In genomic region chr4:170272959-170273358, GRCh38 we compare ENCODE assay signal across 17 cellular contexts.
DNase-seq lines count a peak whose midpoint lies in the region; ATAC-seq and TF ChIP-seq lines count a peak whose summit lies in the region.
"Had no signal": no experiment of that assay in that cellular context is flagged by ENCODE, and none has a peak within 500 bp of the region (broad histone marks: within the 10 kb centered on the region; RNA-seq: fewer than 3 reads in every experiment).

No MANE protein-coding gene starts in this region.

- H3K9me3 Mint-ChIP-seq in neural crest cell: peaks cover under 1% of the 10 kb centered on the region

- no peaks in the 10 kb centered on the region for H3K27me3 ChIP-seq in upper lobe of right lung

- no peaks in the 10 kb centered on the region for H3K4me1 ChIP-seq in upper lobe of right lung

- H3K36me3 Mint-ChIP-seq in neural crest cell (ENCODE audit: low read depth): no peaks in the 10 kb centered on the region
- H3K36me3 Mint-ChIP-seq: CD4-positive, CD25-positive, alpha-beta regulatory T cell; CD8-positive, alpha-beta memory T cell had no signal

- intact Hi-C loops in left colon (cut with DNase I, micrococcal nuclease): no loop called here
- intact Hi-C loops in upper lobe of right lung (cut with DNase I): no loop called here

- DNase-seq in epithelial cell of proximal tubule (ENCODE audit: low read depth) (peak; percentile 16), left colon (no peak), neural crest cell (ENCODE audit: low read depth, low spot score) (no peak), GM03348 (ENCODE audit: low spot score) (no peak), upper lobe of right lung (no peak)
- DNase-seq in activated CD8-positive, alpha-beta memory T cell treated with anti-CD3 and anti-CD28 coated beads, Interleukin-2, amount 50 U/mL, for 4 hours: no peak
- DNase-seq: C1 segment of cervical spinal cord; CD4-positive, CD25-positive, alpha-beta regulatory T cell; CD8-positive, alpha-beta memory T cell; DMS 273 treated with DMSO at 0.1 percent for 48 hours; DMS79; EL; GDM1; H9 had no signal

- H3K27me3 Mint-ChIP-seq in neural crest cell (ENCODE audit: low read depth): no peaks in the 10 kb centered on the region
- H3K27me3 Mint-ChIP-seq: CD4-positive, CD25-positive, alpha-beta regulatory T cell had no signal

- no peaks in the 10 kb centered on the region for H3K36me3 ChIP-seq in upper lobe of right lung

- H3K4me3 ChIP-seq in epithelial cell of proximal tubule (ENCODE audit: low read depth, low read length) (no peak overlapping the region), upper lobe of right lung (no peak overlapping the region)
- H3K4me3 ChIP-seq: GM23338 had no signal

- no peaks in the 10 kb centered on the region for H3K4me1 Mint-ChIP-seq in neural crest cell
- H3K4me1 Mint-ChIP-seq: CD4-positive, CD25-positive, alpha-beta regulatory T cell; CD8-positive, alpha-beta memory T cell; GM23338 had no signal

- TF ChIP-seq CTCF in epithelial cell of proximal tubule (conservative IDR thresholded peaks at IDR 0.05; ENCODE audit: low read depth, low read length): no peak
- TF ChIP-seq CTCF in neural crest cell (conservative IDR thresholded peaks at IDR 0.05): peak; percentile 4
- no peak for TF ChIP-seq CTCF in upper lobe of right lung (IDR thresholded peaks at IDR 0.05)

- H3K27ac Mint-ChIP-seq in neural crest cell (ENCODE audit: unreplicated experiment): no peak overlapping the region
- H3K27ac Mint-ChIP-seq: CD4-positive, CD25-positive, alpha-beta regulatory T cell; CD8-positive, alpha-beta memory T cell; GM23338; H9 had no signal

- no peaks in the 10 kb centered on the region for H3K9me3 ChIP-seq in upper lobe of right lung

- no peak overlapping the region for H3K27ac ChIP-seq in upper lobe of right lung

- ATAC-seq in left colon (peak; percentile 92), upper lobe of right lung (no peak)
- no peak for ATAC-seq in activated CD4-positive, CD25-positive, alpha-beta regulatory T cell treated with anti-CD3 and anti-CD28 coated beads, Interleukin-2, amount 50 U/mL, for 24 hours
- ATAC-seq: GM23338, HCT116 had no signal

- no peak overlapping the region for H3K4me3 Mint-ChIP-seq in neural crest cell
- H3K4me3 Mint-ChIP-seq: CD4-positive, CD25-positive, alpha-beta regulatory T cell; CD8-positive, alpha-beta memory T cell; GM23338; H9 had no signal
